In genomic region chr16:67598527-67598926, GRCh38 we compare ENCODE assay signal across 35 cellular contexts. TPM values are rescaled to one million over a fixed set of nuclear protein-coding genes. Genes with fewer than 3 reads are reported as not detected.
DNase-seq lines count a peak whose midpoint lies in the region; ATAC-seq, FAIRE-seq and TF ChIP-seq lines count a peak whose summit lies in the region.
"Had no signal": no experiment of that assay in that cellular context is flagged by ENCODE, and none has a peak within 500 bp of the region (broad histone marks: within the 10 kb centered on the region; RNA-seq: fewer than 3 reads in every experiment).

No MANE protein-coding gene starts in this region.

- no peaks in the 10 kb centered on the region for H3K27me3 Mint-ChIP-seq in stimulated activated memory B cell treated with anti-CD40 and anti-IgM and Interleukin-4, amounts not matched to agents 10 μg/mL and 1 μg/mL and 100 μg/mL, for 72 hours
- H3K27me3 Mint-ChIP-seq: CD8-positive, alpha-beta memory T cell had no signal

- peaks cover 28% of the 10 kb centered on the region for H3K36me3 Mint-ChIP-seq in stimulated activated memory B cell treated with anti-CD40 and anti-IgM and Interleukin-4, amounts not matched to agents 10 μg/mL and 1 μg/mL and 100 μg/mL, for 72 hours

- TF ChIP-seq POLR2A in HepG2 (IDR thresholded peaks at IDR 0.05; ENCODE audit: insufficient read depth in 1 of 2, low read depth in 2 of 2, low read length in 2 of 2) (no peak), right lobe of liver (IDR thresholded peaks at IDR 0.05) (no peak)

- H3K79me2 ChIP-seq in HepG2 (ENCODE audit: insufficient read depth, low read length), result peaks cover 68% of the 10 kb centered on the region

- in situ Hi-C loops in HepG2 (cut with HindIII; ENCODE audit: extremely low pct_ligation_motif_present, low pct_unique_long_range_greater_than_20kb) (no loop called here), ACHN (cut with HindIII; ENCODE audit: low pct_ligation_motif_present, low pct_unique_long_range_greater_than_20kb, low sequenced_read_pairs) (no loop called here)

- no peak for DNase-seq in HepG2 (ENCODE audit: low spot score)
- no peak for DNase-seq in right lobe of liver
- DNase-seq in choroid plexus epithelial cell (ENCODE audit: low read depth), result peak; percentile 29
- peak; percentile 1 for DNase-seq in myocyte (ENCODE audit: low read depth)
- DNase-seq in ACHN, result no peak
- no peak for DNase-seq in NCI-H774 (lab: John Stamatoyannopoulos, UW)
- DNase-seq: 8988T; activated naive CD4-positive, alpha-beta T cell treated with Interleukin-2 at 50 U/mL for 16 hours; activated T-cell treated with anti-CD3 and anti-CD28 coated beads, Interleukin-2, amount 50 U/mL, for 48 hours; AML-193; amygdala; brain microvascular endothelial cell; CD8-positive, alpha-beta memory T cell; DMS 273 treated with DMSO at 0.1 percent for 48 hours; EL; glutamatergic neuron; Karpas-422; left ventricle myocardium inferior; mesendoderm; NCI-H1417 treated with DMSO at 0.1 percent for 48 hours; NCI-H2081; NCI-H524 treated with DMSO at 0.1 percent for 48 hours; PC-9; small intestine; stimulated activated naive CD4-positive, alpha-beta T cell treated with Interleukin-2 at 50 U/mL for 16 hours; uterus had no signal

- POLR2A ChIA-PET in HepG2 (lab: Yijun Ruan, JAX), result no interaction called here

- no peak for ATAC-seq in HepG2
- ATAC-seq in right lobe of liver, result no peak
- no peak for ATAC-seq in stimulated activated memory B cell treated with anti-CD40 and anti-IgM and Interleukin-4, amounts not matched to agents 10 μg/mL and 1 μg/mL and 100 μg/mL, for 72 hours
- ATAC-seq in GM21576 (IDR thresholded peaks at IDR 0.05; ENCODE audit: unreplicated experiment), result no peak

- intact Hi-C loops in HepG2 (cut with micrococcal nuclease; ENCODE audit: unreplicated experiment), result no loop called here
- intact Hi-C loops in right lobe of liver (cut with DNase I), result no loop called here

- TF ChIP-seq EP300 in HepG2 (IDR thresholded peaks at IDR 0.05; ENCODE audit: low read depth in 2 of 2, low read length in 2 of 2) (no peak), HepG2 (CRISPR knock-in tag; IDR thresholded peaks at IDR 0.05; ENCODE audit: borderline replicate concordance) (no peak)

- H2AFZ ChIP-seq in HepG2 (ENCODE audit: low read length), result no peak overlapping the region
- H2AFZ ChIP-seq: PC-9 had no signal

- no peak overlapping the region for H3K9ac ChIP-seq in HepG2 (ENCODE audit: insufficient read depth, low read depth, low read length)

- H3K4me1 ChIP-seq in HepG2 (ENCODE audit: insufficient read depth, low read length) (0 out of 2 replicates have a peak, but pooled peaks cover 5% of the 10 kb centered on the region), right lobe of liver (peaks cover 0 to 12% (median 1%) of the 10 kb centered on the region in 4 donors)

- 98% methylated on average over 4 of the region's 4 CpGs for WGBS in HepG2 (ENCODE audit: low lambda C conversion rate)
- 72% methylated on average over 4 of the region's 4 CpGs for WGBS in right lobe of liver (ENCODE audit: insufficient coverage, low coverage, low lambda C conversion rate, missing lambda C conversion rate)

- peak overlapping the region; percentile 18 for H3K27ac Mint-ChIP-seq in stimulated activated memory B cell treated with anti-CD40 and anti-IgM and Interleukin-4, amounts not matched to agents 10 μg/mL and 1 μg/mL and 100 μg/mL, for 72 hours

- no peak overlapping the region for H3K4me3 Mint-ChIP-seq in stimulated activated memory B cell treated with anti-CD40 and anti-IgM and Interleukin-4, amounts not matched to agents 10 μg/mL and 1 μg/mL and 100 μg/mL, for 72 hours
- H3K4me3 Mint-ChIP-seq: CD8-positive, alpha-beta memory T cell; T-helper 1 cell treated with Interleukin-12 subunit alpha and Interleukin-12 subunit beta and Interleukin-4 antibody, amounts not matched to agents 30 μg/mL and 1 μg/mL, for 36 hours had no signal

- H3K4me1 Mint-ChIP-seq in stimulated activated memory B cell treated with anti-CD40 and anti-IgM and Interleukin-4, amounts not matched to agents 10 μg/mL and 1 μg/mL and 100 μg/mL, for 72 hours, result peaks cover 53% of the 10 kb centered on the region

- no peak overlapping the region for H3K4me3 ChIP-seq in HepG2 (replicated peaks in 1 of 3; ENCODE audit: insufficient read depth in 1 of 3, low read depth in 2 of 3, low read length in 3 of 3)
- H3K4me3 ChIP-seq in right lobe of liver, result no peak overlapping the region
- no peak overlapping the region for H3K4me3 ChIP-seq in choroid plexus epithelial cell (ENCODE audit: low read depth, low read length)
- H3K4me3 ChIP-seq: left ventricle myocardium inferior, PC-9, SK-N-MC, thoracic aorta, uterus had no signal

- H3K9me3 Mint-ChIP-seq in stimulated activated memory B cell treated with anti-CD40 and anti-IgM and Interleukin-4, amounts not matched to agents 10 μg/mL and 1 μg/mL and 100 μg/mL, for 72 hours, result no peaks in the 10 kb centered on the region
- H3K9me3 Mint-ChIP-seq: CD8-positive, alpha-beta memory T cell; T-helper 1 cell treated with Interleukin-12 subunit alpha and Interleukin-12 subunit beta and Interleukin-4 antibody, amounts not matched to agents 30 μg/mL and 1 μg/mL, for 36 hours had no signal

- no peak for FAIRE-seq in HepG2 (lab: Jason Lieb, UNC)
- FAIRE-seq: endothelial cell of umbilical vein, GM19239, islet of Langerhans, small intestine, TTC549 had no signal

- H4K20me1 ChIP-seq in HepG2 (ENCODE audit: insufficient read depth, low read length), result peaks cover under 1% of the 10 kb centered on the region; the same call in 1 of the 2 replicates

- H3K27me3 ChIP-seq in HepG2 (ENCODE audit: control insufficient read depth in 1 of 2, insufficient read depth in 2 of 2, low read length in 2 of 2), result no peaks in the 10 kb centered on the region
- H3K27me3 ChIP-seq in right lobe of liver, result no peaks in the 10 kb centered on the region
- H3K27me3 ChIP-seq: brain microvascular endothelial cell, uterus had no signal

- no peak for TF ChIP-seq CTCF in HepG2 (CRISPR knock-in tag; IDR thresholded peaks at IDR 0.05)
- no peak for TF ChIP-seq CTCF in right lobe of liver (IDR thresholded peaks at IDR 0.05)
- TF ChIP-seq CTCF in choroid plexus epithelial cell (conservative IDR thresholded peaks at IDR 0.05; ENCODE audit: low read depth, low read length), result no peak

- H3K9me3 ChIP-seq in HepG2 (ENCODE audit: low read length) (no peaks in the 10 kb centered on the region), right lobe of liver (no peaks in the 10 kb centered on the region)
- H3K9me3 ChIP-seq: left ventricle myocardium inferior, thoracic aorta, uterus had no signal

- no peak overlapping the region for H3K27ac ChIP-seq in HepG2 (ENCODE audit: extremely low read length, insufficient read depth, low read length)
- no peak overlapping the region for H3K27ac ChIP-seq in right lobe of liver
- H3K27ac ChIP-seq: brain microvascular endothelial cell, left ventricle myocardium inferior, PC-9, SK-N-MC, thoracic aorta, uterus had no signal

- no peak for TF ChIP-seq RAD21 in HepG2 (CRISPR knock-in tag; IDR thresholded peaks at IDR 0.05)

- CTCF ChIA-PET in HepG2 (lab: Yijun Ruan, JAX; ENCODE audit: low intra/inter-chr PET ratio, low total read pairs), result no interaction called here

- no peak overlapping the region for H3K4me2 ChIP-seq in HepG2 (ENCODE audit: low read depth, low read length)
- H3K4me2 ChIP-seq: PC-9 had no signal

- BruUV-seq in HepG2 (replicated peaks; lab: Mats Ljungman, UMichigan), result TSS peak; percentile 17

- peaks cover 8 to 9% of the 10 kb centered on the region in 2 experiments for H3K36me3 ChIP-seq in HepG2 (replicated peaks in 1 of 2; ENCODE audit: control insufficient read depth in 1 of 2, insufficient read depth in 2 of 2, low read length in 2 of 2)
- no peaks in the 10 kb centered on the region for H3K36me3 ChIP-seq in right lobe of liver
- H3K36me3 ChIP-seq: brain microvascular endothelial cell, left ventricle myocardium inferior, uterus had no signal

RNA-seq across cellular contexts. Expression of gene CTCF, which starts 36.2 kb away (rescaled TPM):
- total RNA-seq in HepG2 (2016; rRNA removed; fragmentation: Illumina TruSeq; extraction: Trizol) (37.5 and 59.3 TPM in 2 replicates), right lobe of liver (10 to 100 TPM; 14.3 to 18.5 (median 17.0) TPM), myocyte (27.9 and 35.7 TPM in 2 replicates)
- 34.6 and 44.2 TPM in 2 replicates for total RNA-seq in HepG2 (2016; cell fraction: cytosol; rRNA removed; fragmentation: Illumina TruSeq; extraction: Trizol; ENCODE audit: low read depth)
- total RNA-seq in HepG2 (2016; cell fraction: insoluble cytoplasmic fraction; rRNA removed; fragmentation: Illumina TruSeq; extraction: Trizol), result 39.6 and 55.1 TPM in 2 replicates
- 33.3 and 34.7 TPM in 2 replicates for total RNA-seq in HepG2 (2016; cell fraction: membrane; rRNA removed; fragmentation: Illumina TruSeq; extraction: Trizol)
- 29.9 and 36.5 TPM in 2 replicates for total RNA-seq in HepG2 (2016; cell fraction: nucleus; rRNA removed; fragmentation: Illumina TruSeq; extraction: Trizol)
- polyA plus RNA-seq in HepG2 (2011; rRNA removed), result 19.5 and 20.8 TPM in 2 replicates
- 13.7 and 18.2 TPM in 2 replicates for polyA plus RNA-seq in HepG2 (2011; cell fraction: cytosol; rRNA removed)
- polyA plus RNA-seq in HepG2 (2011; cell fraction: nucleus; rRNA removed), result 11.7 and 14.3 TPM in 2 replicates
- 30.2 and 31.1 TPM in 2 replicates for polyA plus RNA-seq in HepG2 (2012)
- polyA plus RNA-seq in HepG2 (2016; cell fraction: cytosol; fragmentation: Illumina TruSeq; extraction: Trizol; ENCODE audit: low read depth), result 4.1 and 4.9 TPM in 2 replicates
- polyA plus RNA-seq in HepG2 (2016; cell fraction: insoluble cytoplasmic fraction; fragmentation: Illumina TruSeq; extraction: Trizol; ENCODE audit: low read depth), result 70.3 and 81.8 TPM in 2 replicates
- polyA plus RNA-seq in HepG2 (2016; cell fraction: membrane; fragmentation: Illumina TruSeq; extraction: Trizol; ENCODE audit: low read depth), result 17.1 and 17.9 TPM in 2 replicates
- polyA plus RNA-seq in HepG2 (2016; cell fraction: nucleus; fragmentation: Illumina TruSeq; extraction: Trizol; ENCODE audit: insufficient read depth, low read depth), result 63.9 and 64.9 TPM in 2 replicates
- 21.8 and 43.8 TPM in 2 replicates for polyA minus RNA-seq in HepG2 (2011; rRNA and poly(A)+ RNA removed; ENCODE audit: low replicate concordance)
- polyA minus RNA-seq in HepG2 (2011; cell fraction: cytosol; rRNA and poly(A)+ RNA removed), result 20.8 and 21.5 TPM in 2 replicates
- polyA minus RNA-seq in HepG2 (2011; cell fraction: nucleus; rRNA and poly(A)+ RNA removed), result 17.9 and 26.4 TPM in 2 replicates
- polyA plus RNA-seq in myocyte (2012), result 20.0 TPM

RNA-seq across cellular contexts. Expression of gene CARMIL2, which starts 46.4 kb away (rescaled TPM):
- total RNA-seq in HepG2 (2016; rRNA removed; fragmentation: Illumina TruSeq; extraction: Trizol), result 0.91 and 1.3 TPM in 2 replicates
- total RNA-seq in HepG2 (2016; cell fraction: cytosol; rRNA removed; fragmentation: Illumina TruSeq; extraction: Trizol; ENCODE audit: low read depth), result 0.35 TPM in 1 of 2 replicates, not detected in the other
- total RNA-seq in HepG2 (2016; cell fraction: insoluble cytoplasmic fraction; rRNA removed; fragmentation: Illumina TruSeq; extraction: Trizol), result 0.70 and 1.1 TPM in 2 replicates
- 0.53 and 0.79 TPM in 2 replicates for total RNA-seq in HepG2 (2016; cell fraction: membrane; rRNA removed; fragmentation: Illumina TruSeq; extraction: Trizol)
- total RNA-seq in HepG2 (2016; cell fraction: nucleus; rRNA removed; fragmentation: Illumina TruSeq; extraction: Trizol), result 1.4 and 1.8 TPM in 2 replicates
- polyA plus RNA-seq in HepG2 (2011; rRNA removed), result 2.7 and 3.9 TPM in 2 replicates
- polyA plus RNA-seq in HepG2 (2011; cell fraction: cytosol; rRNA removed), result 1.2 and 1.7 TPM in 2 replicates
- 44.9 and 54.0 TPM in 2 replicates for polyA plus RNA-seq in HepG2 (2011; cell fraction: nucleus; rRNA removed)
- polyA plus RNA-seq in HepG2 (2012), result 3.5 and 5.1 TPM in 2 replicates
- 0.63 and 0.69 TPM in 2 replicates for polyA plus RNA-seq in HepG2 (2016; cell fraction: cytosol; fragmentation: Illumina TruSeq; extraction: Trizol; ENCODE audit: low read depth)
- 0.79 and 1.0 TPM in 2 replicates for polyA plus RNA-seq in HepG2 (2016; cell fraction: insoluble cytoplasmic fraction; fragmentation: Illumina TruSeq; extraction: Trizol; ENCODE audit: low read depth)
- 0.58 and 0.64 TPM in 2 replicates for polyA plus RNA-seq in HepG2 (2016; cell fraction: membrane; fragmentation: Illumina TruSeq; extraction: Trizol; ENCODE audit: low read depth)
- polyA plus RNA-seq in HepG2 (2016; cell fraction: nucleus; fragmentation: Illumina TruSeq; extraction: Trizol; ENCODE audit: insufficient read depth, low read depth), result 6.0 and 8.0 TPM in 2 replicates
- 0.23 and 5.9 TPM in 2 replicates for polyA minus RNA-seq in HepG2 (2011; rRNA and poly(A)+ RNA removed; ENCODE audit: low replicate concordance)
- 1.2 and 3.3 TPM in 2 replicates for polyA minus RNA-seq in HepG2 (2011; cell fraction: cytosol; rRNA and poly(A)+ RNA removed)
- polyA minus RNA-seq in HepG2 (2011; cell fraction: nucleus; rRNA and poly(A)+ RNA removed), result 8.9 and 9.2 TPM in 2 replicates
- 1 to 10 TPM in 3 of 6 experiments, under 1 TPM in 3; 0.39 to 3.4 (median 0.88) TPM for total RNA-seq in right lobe of liver
- 0.08 and 0.83 TPM in 2 replicates for total RNA-seq in myocyte
- polyA plus RNA-seq in myocyte (2012), result 0.20 TPM

Comparison
In these comparisons a context has a peak if more than half of its experiments do, and no peak if none do; other contexts are left out.
1. DNase-seq: peak in choroid plexus epithelial cell (single experiment) and myocyte (single experiment); none in HepG2 (single experiment), right lobe of liver (0 of 3), ACHN (single experiment) and NCI-H774 (single experiment).